ENCODE assay signal across 22 cellular contexts in genomic region chr20:58216334-58216733, GRCh38. TPM values are rescaled to one million over a fixed set of nuclear protein-coding genes. Genes with fewer than 3 reads are reported as not detected.
DNase-seq lines count a peak whose midpoint lies in the region; ATAC-seq and TF ChIP-seq lines count a peak whose summit lies in the region.
"Had no signal": no experiment of that assay in that cellular context is flagged by ENCODE, and none has a peak within 500 bp of the region (broad histone marks: within the 10 kb centered on the region; RNA-seq: fewer than 3 reads in every experiment).

No MANE protein-coding gene starts in this region.

- intact Hi-C loops in posterior vena cava (cut with DNase I): no loop called here

- TF ChIP-seq CTCF in AG10803 (conservative IDR thresholded peaks at IDR 0.05; ENCODE audit: low read length) (no peak), fibroblast of mammary gland (conservative IDR thresholded peaks at IDR 0.05; ENCODE audit: control insufficient read depth, insufficient read depth, low read depth, low read length) (no peak)

- ATAC-seq in GM18517 (IDR thresholded peaks at IDR 0.05; ENCODE audit: unreplicated experiment): no peak
- ATAC-seq: A549; CD8-positive, alpha-beta T cell had no signal

- peak; percentile 37 for DNase-seq in AG10803 (ENCODE audit: low read depth)
- DNase-seq in RPMI7951 (ENCODE audit: low read depth): peak; percentile 48
- peak; percentile 36 for DNase-seq in fibroblast of mammary gland (ENCODE audit: low read depth)
- DNase-seq in posterior vena cava (ENCODE audit: low spot score): peak; percentile 22
- no peak for DNase-seq in D341Med (ENCODE audit: low spot score)
- no peak for DNase-seq in central memory CD4-positive, alpha-beta T cell
- DNase-seq: Calu3; CD8-positive, alpha-beta T cell; DMS53; H9; Karpas-422; MG63; NCI-H1048; NCI-H2081; SHP77 had no signal

- H3K4me3 ChIP-seq in AG10803 (ENCODE audit: low read length) (no peak overlapping the region), fibroblast of mammary gland (ENCODE audit: control insufficient read depth, low read depth, low read length) (no peak overlapping the region)
- H3K4me3 ChIP-seq: A549; BLaER1 treated with 17β-estradiol and CSF1 and Interleukin-3, amounts not matched to agents 10 nM and 100 nM; MG63; Peyer's patch; SK-N-MC had no signal

RNA-seq across cellular contexts. Expression of gene ANKRD60, which starts 12.1 kb away (rescaled TPM):
- total RNA-seq in RPMI7951 (2014; rRNA removed; shearing (Covaris generic)): not detected in 2 replicates
- not detected for total RNA-seq in posterior vena cava
- total RNA-seq: Calu3; CD8-positive, alpha-beta T cell; H9; HT-29; NCI-H460; Peyer's patch had no signal

Comparison
In these comparisons a context has a peak if more than half of its experiments do, and no peak if none do; other contexts are left out.
1. DNase-seq: peak in AG10803 (single experiment), RPMI7951 (single experiment), fibroblast of mammary gland (single experiment) and posterior vena cava (single experiment); none in D341Med (single experiment) and central memory CD4-positive, alpha-beta T cell (single experiment).